Comparison of ENCODE assay signal across 24 cellular contexts in the genomic region with DNA sequence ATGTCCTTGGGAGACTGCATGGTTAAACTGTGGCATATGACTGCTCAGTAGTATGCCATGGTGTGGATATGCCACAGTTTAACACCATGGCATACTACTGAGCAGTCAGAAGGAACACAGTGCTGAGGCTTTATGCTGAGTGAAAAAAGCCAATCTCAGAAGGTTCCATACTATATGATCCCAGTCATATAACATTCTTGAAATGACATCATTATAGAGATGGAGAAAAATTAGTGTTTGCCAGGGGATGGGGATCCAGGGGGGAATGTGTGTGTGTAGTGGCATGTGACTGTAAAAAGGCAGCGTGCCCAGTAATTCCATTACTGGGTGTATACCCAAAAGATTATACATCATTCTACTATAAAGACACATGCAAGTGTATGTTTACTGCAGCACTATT.
"Had no signal": no experiment of that assay in that cellular context is flagged by ENCODE, and none has a peak within 500 bp of the region (broad histone marks: within the 10 kb centered on the region; RNA-seq: fewer than 3 reads in every experiment).

No MANE protein-coding gene starts in this region.

- H3K4me3 ChIP-seq: dorsolateral prefrontal cortex, lung, ovary, psoas muscle, skin epidermis, spleen, thoracic aorta, tibial nerve, upper lobe of left lung had no signal

- DNase-seq: cortex of kidney; dorsolateral prefrontal cortex; effector CD4-positive, alpha-beta T cell; hypothalamus; immature natural killer cell; islet precursor cell; kidney glomerular epithelial cell; left ventricle myocardium superior; natural killer cell; occipital lobe; ovary; posterior cingulate gyrus; psoas muscle; right cardiac atrium; spleen; stimulated activated CD4-positive, alpha-beta T cell treated with anti-CD3 and anti-CD28 coated beads, Interleukin-4, amount 100 ng/mL, for 4 hours; stimulated activated naive B cell treated with anti-CD40 and anti-IgM and Interleukin-4, amounts not matched to agents 10 μg/mL and 1 μg/mL and 100 μg/mL, for 72 hours; upper lobe of left lung had no signal

- H3K27me3 ChIP-seq: ovary, tibial nerve, upper lobe of left lung had no signal

- H3K36me3 Mint-ChIP-seq: immature natural killer cell; memory B cell; natural killer cell; stimulated activated naive B cell treated with anti-CD40 and anti-IgM and Interleukin-4, amounts not matched to agents 10 μg/mL and 1 μg/mL and 100 μg/mL, for 72 hours had no signal

- ATAC-seq: left ventricle myocardium superior; natural killer cell; psoas muscle; right cardiac atrium; stimulated activated naive B cell treated with anti-CD40 and anti-IgM and Interleukin-4, amounts not matched to agents 10 μg/mL and 1 μg/mL and 100 μg/mL, for 72 hours had no signal

- H3K27ac Mint-ChIP-seq: immature natural killer cell; memory B cell; natural killer cell; stimulated activated naive B cell treated with anti-CD40 and anti-IgM and Interleukin-4, amounts not matched to agents 10 μg/mL and 1 μg/mL and 100 μg/mL, for 72 hours; stimulated activated naive CD8-positive, alpha-beta T cell treated with anti-CD3 and anti-CD28 coated beads, Interleukin-15, Interleukin-2, amounts not matched to agents 100 ng/mL and 50 ng/mL, for 24 hours had no signal

- H3K36me3 ChIP-seq: ovary, spleen, thoracic aorta, tibial nerve, upper lobe of left lung had no signal

- H3K4me3 Mint-ChIP-seq: immature natural killer cell; memory B cell; natural killer cell; stimulated activated naive B cell treated with anti-CD40 and anti-IgM and Interleukin-4, amounts not matched to agents 10 μg/mL and 1 μg/mL and 100 μg/mL, for 72 hours; stimulated activated naive CD8-positive, alpha-beta T cell treated with anti-CD3 and anti-CD28 coated beads, Interleukin-15, Interleukin-2, amounts not matched to agents 100 ng/mL and 50 ng/mL, for 24 hours had no signal

- H3K9me3 ChIP-seq: ovary, psoas muscle, spleen, thoracic aorta, tibial nerve, upper lobe of left lung had no signal
